23 cellular contexts compared by ENCODE assay signal in genomic region chr12:91594715-91595114, GRCh38.
"Had no signal": no experiment of that assay in that cellular context is flagged by ENCODE, and none has a peak within 500 bp of the region (broad histone marks: within the 10 kb centered on the region; RNA-seq: fewer than 3 reads in every experiment).

No MANE protein-coding gene starts in this region.

- H3K36me3 Mint-ChIP-seq: T-cell had no signal

- H3K4me2 ChIP-seq: KMS-11 had no signal

- H3K27ac ChIP-seq: KMS-11, SJSA1, SK-N-MC had no signal

- DNase-seq: IMR-90, Kasumi-1, MV-4-11, NCI-H1048, NCI-H1105, NCI-H1417, NCI-H1436 treated with DMSO at 0.1 percent for 48 hours, NCI-H1694, NCI-H187 treated with DMSO at 0.1 percent for 48 hours, NCI-H2029 treated with DMSO at 0.1 percent for 48 hours, NCI-H2171 treated with DMSO at 0.1 percent for 48 hours, NCI-H2227 treated with DMSO at 0.1 percent for 48 hours, NCI-H524, NCI-H748 treated with DMSO at 0.1 percent for 48 hours, Right ventricle myocardium superior, RPMI8226, SIG-M5, T-cell had no signal

- H3K9me3 ChIP-seq: SJSA1 had no signal

- H3K4me3 Mint-ChIP-seq: T-cell had no signal

- H3K27ac Mint-ChIP-seq: T-cell had no signal

- ATAC-seq: HepG2, K562, T-cell had no signal

- H3K27me3 Mint-ChIP-seq: T-cell had no signal

- H3K36me3 ChIP-seq: SJSA1 had no signal

- H3K9ac ChIP-seq: KMS-11 had no signal

- H3K4me3 ChIP-seq: K562, SJSA1, SK-N-MC had no signal

- H3K27me3 ChIP-seq: SJSA1 had no signal

- H3K4me1 ChIP-seq: SJSA1 had no signal
